1 cellular context compared by ENCODE assay signal in genomic region chr11:27319065-27319464, GRCh38.
TF ChIP-seq lines count a peak whose summit lies in the region.

No MANE protein-coding gene starts in this region.

TF ChIP-seq in GM12878, 131 proteins besides CTCF, POLR2A, EP300 and RAD21 (continued from another document and continues in another):
- TF ChIP-seq CEBPZ (IDR thresholded peaks at IDR 0.05; ENCODE audit: low read depth, low read length) (no peak), IKZF2 (IDR thresholded peaks at IDR 0.05) (peak; percentile 63 to 68; a peak in 3 of 4 replicates), SUPT20H (IDR thresholded peaks at IDR 0.05; ENCODE audit: borderline replicate concordance, control insufficient read depth, low read depth, low read length) (no peak), IRF3 (IDR thresholded peaks at IDR 0.05) (no peak), IRF4 (IDR thresholded peaks at IDR 0.05; ENCODE audit: low read depth, low read length) (peak; percentile 93), MTA3 (IDR thresholded peaks at IDR 0.05; ENCODE audit: borderline replicate concordance, low read length) (no peak), USF1 (IDR thresholded peaks at IDR 0.05; ENCODE audit: borderline replicate concordance, extremely low read length, insufficient read depth, low read depth, low read length) (no peak), ZNF592 (IDR thresholded peaks at IDR 0.05) (no peak), NFXL1 (IDR thresholded peaks at IDR 0.05; ENCODE audit: borderline replicate concordance) (no peak), YY1 (IDR thresholded peaks at IDR 0.05; ENCODE audit: low read depth, low read length) (no peak), CBFB (IDR thresholded peaks at IDR 0.05; ENCODE audit: low read depth) (no peak; the same call in 1 of the 2 replicates), MLLT1 (IDR thresholded peaks at IDR 0.05) (no peak), NFIC (IDR thresholded peaks at IDR 0.05; ENCODE audit: low read depth, low read length) (peak; percentile 81; the same call in 1 of the 2 replicates), ZBTB11 (CRISPR knock-in tag; IDR thresholded peaks at IDR 0.05) (no peak), POU2F2 (IDR thresholded peaks at IDR 0.05; ENCODE audit: borderline replicate concordance, low read depth, low read length) (peak; percentile 83; the same call in 2 of the 3 replicates), MTA2 (IDR thresholded peaks at IDR 0.05; ENCODE audit: low read depth) (peak; percentile 70), NR2C2 (IDR thresholded peaks at IDR 0.05; ENCODE audit: borderline replicate concordance, control insufficient read depth, insufficient read length, low read depth) (no peak), BHLHE40 (IDR thresholded peaks at IDR 0.05; ENCODE audit: borderline replicate concordance in 1 of 2, low read depth in 2 of 2, low read length in 1 of 2) (peak in 1 of 2 experiments; percentile 56; a peak in 2 of 4 replicates), TCF12 (IDR thresholded peaks at IDR 0.05; ENCODE audit: low read depth, low read length) (no peak), SMARCA5 (IDR thresholded peaks at IDR 0.05) (no peak), EED (IDR thresholded peaks at IDR 0.05; ENCODE audit: low read depth) (0 out of 2 replicates have a peak, but pooled peaks have one; percentile 39), CBX5 (IDR thresholded peaks at IDR 0.05; ENCODE audit: low read depth) (no peak), BMI1 (IDR thresholded peaks at IDR 0.05; ENCODE audit: borderline replicate concordance) (no peak), CBX3 (IDR thresholded peaks at IDR 0.05; ENCODE audit: borderline replicate concordance, low read depth) (no peak)
- TF ChIP-seq, protein P1, sequence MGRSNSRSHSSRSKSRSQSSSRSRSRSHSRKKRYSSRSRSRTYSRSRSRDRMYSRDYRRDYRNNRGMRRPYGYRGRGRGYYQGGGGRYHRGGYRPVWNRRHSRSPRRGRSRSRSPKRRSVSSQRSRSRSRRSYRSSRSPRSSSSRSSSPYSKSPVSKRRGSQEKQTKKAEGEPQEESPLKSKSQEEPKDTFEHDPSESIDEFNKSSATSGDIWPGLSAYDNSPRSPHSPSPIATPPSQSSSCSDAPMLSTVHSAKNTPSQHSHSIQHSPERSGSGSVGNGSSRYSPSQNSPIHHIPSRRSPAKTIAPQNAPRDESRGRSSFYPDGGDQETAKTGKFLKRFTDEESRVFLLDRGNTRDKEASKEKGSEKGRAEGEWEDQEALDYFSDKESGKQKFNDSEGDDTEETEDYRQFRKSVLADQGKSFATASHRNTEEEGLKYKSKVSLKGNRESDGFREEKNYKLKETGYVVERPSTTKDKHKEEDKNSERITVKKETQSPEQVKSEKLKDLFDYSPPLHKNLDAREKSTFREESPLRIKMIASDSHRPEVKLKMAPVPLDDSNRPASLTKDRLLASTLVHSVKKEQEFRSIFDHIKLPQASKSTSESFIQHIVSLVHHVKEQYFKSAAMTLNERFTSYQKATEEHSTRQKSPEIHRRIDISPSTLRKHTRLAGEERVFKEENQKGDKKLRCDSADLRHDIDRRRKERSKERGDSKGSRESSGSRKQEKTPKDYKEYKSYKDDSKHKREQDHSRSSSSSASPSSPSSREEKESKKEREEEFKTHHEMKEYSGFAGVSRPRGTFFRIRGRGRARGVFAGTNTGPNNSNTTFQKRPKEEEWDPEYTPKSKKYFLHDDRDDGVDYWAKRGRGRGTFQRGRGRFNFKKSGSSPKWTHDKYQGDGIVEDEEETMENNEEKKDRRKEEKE (IDR thresholded peaks at IDR 0.05), result no peak
- TF ChIP-seq, protein P2, sequence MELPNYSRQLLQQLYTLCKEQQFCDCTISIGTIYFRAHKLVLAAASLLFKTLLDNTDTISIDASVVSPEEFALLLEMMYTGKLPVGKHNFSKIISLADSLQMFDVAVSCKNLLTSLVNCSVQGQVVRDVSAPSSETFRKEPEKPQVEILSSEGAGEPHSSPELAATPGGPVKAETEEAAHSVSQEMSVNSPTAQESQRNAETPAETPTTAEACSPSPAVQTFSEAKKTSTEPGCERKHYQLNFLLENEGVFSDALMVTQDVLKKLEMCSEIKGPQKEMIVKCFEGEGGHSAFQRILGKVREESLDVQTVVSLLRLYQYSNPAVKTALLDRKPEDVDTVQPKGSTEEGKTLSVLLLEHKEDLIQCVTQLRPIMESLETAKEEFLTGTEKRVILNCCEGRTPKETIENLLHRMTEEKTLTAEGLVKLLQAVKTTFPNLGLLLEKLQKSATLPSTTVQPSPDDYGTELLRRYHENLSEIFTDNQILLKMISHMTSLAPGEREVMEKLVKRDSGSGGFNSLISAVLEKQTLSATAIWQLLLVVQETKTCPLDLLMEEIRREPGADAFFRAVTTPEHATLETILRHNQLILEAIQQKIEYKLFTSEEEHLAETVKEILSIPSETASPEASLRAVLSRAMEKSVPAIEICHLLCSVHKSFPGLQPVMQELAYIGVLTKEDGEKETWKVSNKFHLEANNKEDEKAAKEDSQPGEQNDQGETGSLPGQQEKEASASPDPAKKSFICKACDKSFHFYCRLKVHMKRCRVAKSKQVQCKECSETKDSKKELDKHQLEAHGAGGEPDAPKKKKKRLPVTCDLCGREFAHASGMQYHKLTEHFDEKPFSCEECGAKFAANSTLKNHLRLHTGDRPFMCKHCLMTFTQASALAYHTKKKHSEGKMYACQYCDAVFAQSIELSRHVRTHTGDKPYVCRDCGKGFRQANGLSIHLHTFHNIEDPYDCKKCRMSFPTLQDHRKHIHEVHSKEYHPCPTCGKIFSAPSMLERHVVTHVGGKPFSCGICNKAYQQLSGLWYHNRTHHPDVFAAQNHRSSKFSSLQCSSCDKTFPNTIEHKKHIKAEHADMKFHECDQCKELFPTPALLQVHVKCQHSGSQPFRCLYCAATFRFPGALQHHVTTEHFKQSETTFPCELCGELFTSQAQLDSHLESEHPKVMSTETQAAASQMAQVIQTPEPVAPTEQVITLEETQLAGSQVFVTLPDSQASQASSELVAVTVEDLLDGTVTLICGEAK (IDR thresholded peaks at IDR 0.05; ENCODE audit: borderline replicate concordance), result no peak
- TF ChIP-seq, protein P3, sequence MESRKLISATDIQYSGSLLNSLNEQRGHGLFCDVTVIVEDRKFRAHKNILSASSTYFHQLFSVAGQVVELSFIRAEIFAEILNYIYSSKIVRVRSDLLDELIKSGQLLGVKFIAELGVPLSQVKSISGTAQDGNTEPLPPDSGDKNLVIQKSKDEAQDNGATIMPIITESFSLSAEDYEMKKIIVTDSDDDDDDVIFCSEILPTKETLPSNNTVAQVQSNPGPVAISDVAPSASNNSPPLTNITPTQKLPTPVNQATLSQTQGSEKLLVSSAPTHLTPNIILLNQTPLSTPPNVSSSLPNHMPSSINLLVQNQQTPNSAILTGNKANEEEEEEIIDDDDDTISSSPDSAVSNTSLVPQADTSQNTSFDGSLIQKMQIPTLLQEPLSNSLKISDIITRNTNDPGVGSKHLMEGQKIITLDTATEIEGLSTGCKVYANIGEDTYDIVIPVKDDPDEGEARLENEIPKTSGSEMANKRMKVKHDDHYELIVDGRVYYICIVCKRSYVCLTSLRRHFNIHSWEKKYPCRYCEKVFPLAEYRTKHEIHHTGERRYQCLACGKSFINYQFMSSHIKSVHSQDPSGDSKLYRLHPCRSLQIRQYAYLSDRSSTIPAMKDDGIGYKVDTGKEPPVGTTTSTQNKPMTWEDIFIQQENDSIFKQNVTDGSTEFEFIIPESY (IDR thresholded peaks at IDR 0.05), result no peak
